1 cellular context compared by ENCODE assay signal in genomic region chr19:45692187-45693111, GRCh38.
A peak's percentile ranks its signal among the peaks of the same experiment; 100 is the strongest.
TF ChIP-seq lines count a peak whose summit lies in the region.

Gene QPCTL (plus strand): TSS chr19:45692666. CDS start chr19:45692704, 38 bp downstream.

TF ChIP-seq in GM12878, 131 proteins besides CTCF, POLR2A, EP300 and RAD21 (continued from another document):
- TF ChIP-seq MXI1 (IDR thresholded peaks at IDR 0.05; ENCODE audit: low read depth, low read length) (peak; percentile 83), CHD2 (IDR thresholded peaks at IDR 0.05; ENCODE audit: borderline replicate concordance, low read depth, low read length) (peak; percentile 86), POLR2AphosphoS5 (IDR thresholded peaks at IDR 0.05; ENCODE audit: low read length) (peak; percentile 85), POLR2AphosphoS2 (IDR thresholded peaks at IDR 0.05; ENCODE audit: low read depth, low read length) (peak; percentile 41; the same call in 1 of the 2 replicates), FOS (IDR thresholded peaks at IDR 0.05; ENCODE audit: borderline replicate concordance, extremely low read depth, insufficient read length) (peak; percentile 48), JUND (IDR thresholded peaks at IDR 0.05; ENCODE audit: low read depth, low read length) (0 out of 2 replicates have a peak, but pooled peaks have one; percentile 15), PML (IDR thresholded peaks at IDR 0.05; ENCODE audit: low read length) (peak; percentile 56; the same call in 1 of the 2 replicates), MEF2B (IDR thresholded peaks at IDR 0.05; ENCODE audit: partially characterized antibody, poor library complexity, severe bottlenecking) (peak; percentile 93), IRF4 (IDR thresholded peaks at IDR 0.05; ENCODE audit: low read depth, low read length) (no peak), BHLHE40 (IDR thresholded peaks at IDR 0.05; ENCODE audit: borderline replicate concordance in 1 of 2, low read depth in 2 of 2, low read length in 1 of 2) (peak in 1 of 2 experiments; percentile 26; a peak in 2 of 4 replicates), RELA (IDR thresholded peaks at IDR 0.05; ENCODE audit: borderline replicate concordance, partially characterized antibody) (no peak), ATF7 (IDR thresholded peaks at IDR 0.05; ENCODE audit: low read depth) (peak; percentile 73), NR2F1 (conservative IDR thresholded peaks at IDR 0.05) (peak; percentile 25; the same call in 1 of the 2 replicates), ZNF622 (IDR thresholded peaks at IDR 0.05) (no peak), BACH1 (IDR thresholded peaks at IDR 0.05; ENCODE audit: borderline replicate concordance) (peak; percentile 59; the same call in 1 of the 2 replicates), SMAD5 (IDR thresholded peaks at IDR 0.05; ENCODE audit: low read depth) (0 out of 2 replicates have a peak, but pooled peaks have one; percentile 19), SPI1 (IDR thresholded peaks at IDR 0.05; ENCODE audit: borderline replicate concordance, insufficient read depth, low read depth, low read length) (peak; percentile 47; the same call in 1 of the 2 replicates), HDAC2 (IDR thresholded peaks at IDR 0.05) (no peak), RFX5 (IDR thresholded peaks at IDR 0.05; ENCODE audit: low read depth, low read length) (peak; percentile 72), HDGF (IDR thresholded peaks at IDR 0.05) (peak; percentile 96), CREM (IDR thresholded peaks at IDR 0.05; ENCODE audit: low read depth) (peak; percentile 85), YY1 (IDR thresholded peaks at IDR 0.05; ENCODE audit: low read depth, low read length) (peak; percentile 77), DPF2 (IDR thresholded peaks at IDR 0.05) (peak; percentile 72), GATAD2B (conservative IDR thresholded peaks at IDR 0.05; ENCODE audit: low read depth) (peak; percentile 48), SMARCA5 (IDR thresholded peaks at IDR 0.05) (peak; percentile 73), BMI1 (IDR thresholded peaks at IDR 0.05; ENCODE audit: borderline replicate concordance) (no peak), NKRF (conservative IDR thresholded peaks at IDR 0.05) (peak; percentile 96), TCF3 (IDR thresholded peaks at IDR 0.05; ENCODE audit: borderline replicate concordance, insufficient read depth, low read depth, low read length) (peak; percentile 45; the same call in 1 of the 2 replicates), NBN (IDR thresholded peaks at IDR 0.05) (0 out of 2 replicates have a peak, but pooled peaks have one; percentile 56), BCL11A (IDR thresholded peaks at IDR 0.05; ENCODE audit: low read depth, low read length) (no peak), RB1 (IDR thresholded peaks at IDR 0.05; ENCODE audit: borderline replicate concordance) (peak; percentile 44; the same call in 1 of the 2 replicates), CREB1 (IDR thresholded peaks at IDR 0.05; ENCODE audit: low read depth) (peak; percentile 94), ZNF687 (IDR thresholded peaks at IDR 0.05) (peak; percentile 31; the same call in 1 of the 2 replicates), SRF (IDR thresholded peaks at IDR 0.05; ENCODE audit: low read depth in 2 of 2, low read length in 2 of 2) (0 out of 4 replicates have a peak, but pooled peaks of 1 of the 2 experiments have one; percentile 7)
- TF ChIP-seq, protein P1, sequence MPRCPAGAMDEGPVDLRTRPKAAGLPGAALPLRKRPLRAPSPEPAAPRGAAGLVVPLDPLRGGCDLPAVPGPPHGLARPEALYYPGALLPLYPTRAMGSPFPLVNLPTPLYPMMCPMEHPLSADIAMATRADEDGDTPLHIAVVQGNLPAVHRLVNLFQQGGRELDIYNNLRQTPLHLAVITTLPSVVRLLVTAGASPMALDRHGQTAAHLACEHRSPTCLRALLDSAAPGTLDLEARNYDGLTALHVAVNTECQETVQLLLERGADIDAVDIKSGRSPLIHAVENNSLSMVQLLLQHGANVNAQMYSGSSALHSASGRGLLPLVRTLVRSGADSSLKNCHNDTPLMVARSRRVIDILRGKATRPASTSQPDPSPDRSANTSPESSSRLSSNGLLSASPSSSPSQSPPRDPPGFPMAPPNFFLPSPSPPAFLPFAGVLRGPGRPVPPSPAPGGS (IDR thresholded peaks at IDR 0.05; ENCODE audit: borderline replicate concordance, insufficient read depth, low read depth, low read length, poor library complexity, severe bottlenecking) = no peak
- TF ChIP-seq, protein P2, sequence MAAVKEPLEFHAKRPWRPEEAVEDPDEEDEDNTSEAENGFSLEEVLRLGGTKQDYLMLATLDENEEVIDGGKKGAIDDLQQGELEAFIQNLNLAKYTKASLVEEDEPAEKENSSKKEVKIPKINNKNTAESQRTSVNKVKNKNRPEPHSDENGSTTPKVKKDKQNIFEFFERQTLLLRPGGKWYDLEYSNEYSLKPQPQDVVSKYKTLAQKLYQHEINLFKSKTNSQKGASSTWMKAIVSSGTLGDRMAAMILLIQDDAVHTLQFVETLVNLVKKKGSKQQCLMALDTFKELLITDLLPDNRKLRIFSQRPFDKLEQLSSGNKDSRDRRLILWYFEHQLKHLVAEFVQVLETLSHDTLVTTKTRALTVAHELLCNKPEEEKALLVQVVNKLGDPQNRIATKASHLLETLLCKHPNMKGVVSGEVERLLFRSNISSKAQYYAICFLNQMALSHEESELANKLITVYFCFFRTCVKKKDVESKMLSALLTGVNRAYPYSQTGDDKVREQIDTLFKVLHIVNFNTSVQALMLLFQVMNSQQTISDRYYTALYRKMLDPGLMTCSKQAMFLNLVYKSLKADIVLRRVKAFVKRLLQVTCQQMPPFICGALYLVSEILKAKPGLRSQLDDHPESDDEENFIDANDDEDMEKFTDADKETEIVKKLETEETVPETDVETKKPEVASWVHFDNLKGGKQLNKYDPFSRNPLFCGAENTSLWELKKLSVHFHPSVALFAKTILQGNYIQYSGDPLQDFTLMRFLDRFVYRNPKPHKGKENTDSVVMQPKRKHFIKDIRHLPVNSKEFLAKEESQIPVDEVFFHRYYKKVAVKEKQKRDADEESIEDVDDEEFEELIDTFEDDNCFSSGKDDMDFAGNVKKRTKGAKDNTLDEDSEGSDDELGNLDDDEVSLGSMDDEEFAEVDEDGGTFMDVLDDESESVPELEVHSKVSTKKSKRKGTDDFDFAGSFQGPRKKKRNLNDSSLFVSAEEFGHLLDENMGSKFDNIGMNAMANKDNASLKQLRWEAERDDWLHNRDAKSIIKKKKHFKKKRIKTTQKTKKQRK (IDR thresholded peaks at IDR 0.05; ENCODE audit: low read depth, low read length) = peak; percentile 34; the same call in 1 of the 2 replicates
- TF ChIP-seq, protein P3, sequence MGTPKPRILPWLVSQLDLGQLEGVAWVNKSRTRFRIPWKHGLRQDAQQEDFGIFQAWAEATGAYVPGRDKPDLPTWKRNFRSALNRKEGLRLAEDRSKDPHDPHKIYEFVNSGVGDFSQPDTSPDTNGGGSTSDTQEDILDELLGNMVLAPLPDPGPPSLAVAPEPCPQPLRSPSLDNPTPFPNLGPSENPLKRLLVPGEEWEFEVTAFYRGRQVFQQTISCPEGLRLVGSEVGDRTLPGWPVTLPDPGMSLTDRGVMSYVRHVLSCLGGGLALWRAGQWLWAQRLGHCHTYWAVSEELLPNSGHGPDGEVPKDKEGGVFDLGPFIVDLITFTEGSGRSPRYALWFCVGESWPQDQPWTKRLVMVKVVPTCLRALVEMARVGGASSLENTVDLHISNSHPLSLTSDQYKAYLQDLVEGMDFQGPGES (IDR thresholded peaks at IDR 0.05) = peak; percentile 74; the same call in 1 of the 2 replicates
- TF ChIP-seq, protein P4, sequence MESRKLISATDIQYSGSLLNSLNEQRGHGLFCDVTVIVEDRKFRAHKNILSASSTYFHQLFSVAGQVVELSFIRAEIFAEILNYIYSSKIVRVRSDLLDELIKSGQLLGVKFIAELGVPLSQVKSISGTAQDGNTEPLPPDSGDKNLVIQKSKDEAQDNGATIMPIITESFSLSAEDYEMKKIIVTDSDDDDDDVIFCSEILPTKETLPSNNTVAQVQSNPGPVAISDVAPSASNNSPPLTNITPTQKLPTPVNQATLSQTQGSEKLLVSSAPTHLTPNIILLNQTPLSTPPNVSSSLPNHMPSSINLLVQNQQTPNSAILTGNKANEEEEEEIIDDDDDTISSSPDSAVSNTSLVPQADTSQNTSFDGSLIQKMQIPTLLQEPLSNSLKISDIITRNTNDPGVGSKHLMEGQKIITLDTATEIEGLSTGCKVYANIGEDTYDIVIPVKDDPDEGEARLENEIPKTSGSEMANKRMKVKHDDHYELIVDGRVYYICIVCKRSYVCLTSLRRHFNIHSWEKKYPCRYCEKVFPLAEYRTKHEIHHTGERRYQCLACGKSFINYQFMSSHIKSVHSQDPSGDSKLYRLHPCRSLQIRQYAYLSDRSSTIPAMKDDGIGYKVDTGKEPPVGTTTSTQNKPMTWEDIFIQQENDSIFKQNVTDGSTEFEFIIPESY (IDR thresholded peaks at IDR 0.05) = no peak
- TF ChIP-seq, protein P5, sequence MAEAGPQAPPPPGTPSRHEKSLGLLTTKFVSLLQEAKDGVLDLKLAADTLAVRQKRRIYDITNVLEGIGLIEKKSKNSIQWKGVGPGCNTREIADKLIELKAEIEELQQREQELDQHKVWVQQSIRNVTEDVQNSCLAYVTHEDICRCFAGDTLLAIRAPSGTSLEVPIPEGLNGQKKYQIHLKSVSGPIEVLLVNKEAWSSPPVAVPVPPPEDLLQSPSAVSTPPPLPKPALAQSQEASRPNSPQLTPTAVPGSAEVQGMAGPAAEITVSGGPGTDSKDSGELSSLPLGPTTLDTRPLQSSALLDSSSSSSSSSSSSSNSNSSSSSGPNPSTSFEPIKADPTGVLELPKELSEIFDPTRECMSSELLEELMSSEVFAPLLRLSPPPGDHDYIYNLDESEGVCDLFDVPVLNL (IDR thresholded peaks at IDR 0.05; ENCODE audit: low read depth, low read length) = peak; percentile 98
- TF ChIP-seq, protein P6, sequence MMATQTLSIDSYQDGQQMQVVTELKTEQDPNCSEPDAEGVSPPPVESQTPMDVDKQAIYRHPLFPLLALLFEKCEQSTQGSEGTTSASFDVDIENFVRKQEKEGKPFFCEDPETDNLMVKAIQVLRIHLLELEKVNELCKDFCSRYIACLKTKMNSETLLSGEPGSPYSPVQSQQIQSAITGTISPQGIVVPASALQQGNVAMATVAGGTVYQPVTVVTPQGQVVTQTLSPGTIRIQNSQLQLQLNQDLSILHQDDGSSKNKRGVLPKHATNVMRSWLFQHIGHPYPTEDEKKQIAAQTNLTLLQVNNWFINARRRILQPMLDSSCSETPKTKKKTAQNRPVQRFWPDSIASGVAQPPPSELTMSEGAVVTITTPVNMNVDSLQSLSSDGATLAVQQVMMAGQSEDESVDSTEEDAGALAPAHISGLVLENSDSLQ (IDR thresholded peaks at IDR 0.05) = peak; percentile 90
- TF ChIP-seq, protein P7, sequence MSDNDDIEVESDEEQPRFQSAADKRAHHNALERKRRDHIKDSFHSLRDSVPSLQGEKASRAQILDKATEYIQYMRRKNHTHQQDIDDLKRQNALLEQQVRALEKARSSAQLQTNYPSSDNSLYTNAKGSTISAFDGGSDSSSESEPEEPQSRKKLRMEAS (IDR thresholded peaks at IDR 0.05; ENCODE audit: low read depth, low read length) = peak; percentile 67; the same call in 1 of the 2 replicates
TF ChIP-seq in GM12878: peak in this region for 39.
